ENCODE assay signal across 10 cellular contexts in genomic region chr5:143350790-143351603, GRCh38. TPM values are rescaled to one million over a fixed set of nuclear protein-coding genes. Genes with fewer than 3 reads are reported as not detected.
DNase-seq lines count a peak whose midpoint lies in the region; ATAC-seq and TF ChIP-seq lines count a peak whose summit lies in the region.
"Had no signal": no experiment of that assay in that cellular context is flagged by ENCODE, and none has a peak within 500 bp of the region (broad histone marks: within the 10 kb centered on the region; RNA-seq: fewer than 3 reads in every experiment).

No MANE protein-coding gene starts in this region.

- DNase-seq in ELR (ENCODE audit: low read depth) (peak; percentile 90), amniotic epithelial cell (ENCODE audit: low read depth) (peak; percentile 89), mucosa of descending colon (no peak), HAP-1 (ENCODE audit: low spot score in 2 of 2) (no peak), islet precursor cell (no peak)
- no peak for DNase-seq in activated CD4-positive, alpha-beta T cell treated with anti-CD3 and anti-CD28 coated beads for 48 hours
- DNase-seq: upper lobe of left lung had no signal

- TF ChIP-seq CTCF in mucosa of descending colon (IDR thresholded peaks at IDR 0.05): no peak

- H3K4me1 ChIP-seq in mucosa of descending colon (ENCODE audit: low read depth) (peaks cover 11% of the 10 kb centered on the region), HAP-1 (no peaks in the 10 kb centered on the region)

- in situ Hi-C loops in HAP-1 (cut with MboI; ENCODE audit: low sequenced_read_pairs): no loop called here

- ATAC-seq in HG02884 (IDR thresholded peaks at IDR 0.05; ENCODE audit: unreplicated experiment): peak; percentile 49
- peak; percentile 26 for ATAC-seq in mucosa of descending colon
- no peak for ATAC-seq in GM21786 (IDR thresholded peaks at IDR 0.05; ENCODE audit: unreplicated experiment)

- H3K36me3 ChIP-seq in mucosa of descending colon (ENCODE audit: low read depth): no peaks in the 10 kb centered on the region
- H3K36me3 ChIP-seq in HAP-1 (replicated peaks): no peaks in the 10 kb centered on the region
- H3K36me3 ChIP-seq: adrenal gland, upper lobe of left lung had no signal

- H3K27me3 ChIP-seq in HAP-1 (ENCODE audit: low read depth): no peaks in the 10 kb centered on the region
- H3K27me3 ChIP-seq: adrenal gland, upper lobe of left lung had no signal

- H3K9me3 ChIP-seq in mucosa of descending colon: no peaks in the 10 kb centered on the region
- H3K9me3 ChIP-seq in HAP-1: no peaks in the 10 kb centered on the region
- H3K9me3 ChIP-seq: adrenal gland, upper lobe of left lung had no signal

- H3K4me3 ChIP-seq in mucosa of descending colon (no peak overlapping the region), HAP-1 (no peak overlapping the region)
- H3K4me3 ChIP-seq: adrenal gland, upper lobe of left lung had no signal

- intact Hi-C loops in mucosa of descending colon (cut with DNase I, micrococcal nuclease): no loop called here

RNA-seq across cellular contexts. Expression of gene NR3C1, which starts 52.5 kb away (rescaled TPM):
- 10 to 100 TPM; 25.6 to 59.0 (median 27.7) TPM for total RNA-seq in mucosa of descending colon

Comparison
In these comparisons a context has a peak if more than half of its experiments do, and no peak if none do; other contexts are left out.
1. DNase-seq: peak in ELR (single experiment) and amniotic epithelial cell (single experiment); none in mucosa of descending colon (0 of 3), HAP-1 (0 of 2), activated CD4-positive, alpha-beta T cell treated with anti-CD3 and anti-CD28 coated beads for 48 hours (single experiment) and islet precursor cell (single experiment).